20 cellular contexts compared by ENCODE assay signal in the genomic region with DNA sequence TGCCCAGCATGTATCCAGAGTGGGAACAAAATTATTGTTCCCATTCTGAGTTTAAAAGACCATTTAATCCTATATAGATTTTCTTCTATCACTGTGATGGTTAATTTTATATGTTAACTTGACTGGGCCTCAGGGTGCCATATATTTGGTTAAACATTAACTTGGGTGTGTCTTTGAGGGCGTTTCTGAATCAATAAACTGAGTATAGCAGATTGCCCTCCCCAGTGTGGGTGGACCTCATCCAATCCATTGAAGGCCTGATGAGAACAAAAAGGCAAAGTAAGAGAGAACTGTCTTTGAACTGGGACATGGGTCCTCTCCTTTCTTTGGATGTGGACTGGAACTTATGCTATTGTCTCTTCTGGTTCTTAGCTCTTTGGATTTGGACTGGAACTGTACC. TPM values are rescaled to one million over a fixed set of nuclear protein-coding genes. Genes with fewer than 3 reads are reported as not detected.
DNase-seq lines count a peak whose midpoint lies in the region; ATAC-seq, FAIRE-seq and TF ChIP-seq lines count a peak whose summit lies in the region.
"Had no signal": no experiment of that assay in that cellular context is flagged by ENCODE, and none has a peak within 500 bp of the region (broad histone marks: within the 10 kb centered on the region; RNA-seq: fewer than 3 reads in every experiment).

No MANE protein-coding gene starts in this region.

- H3K4me1 Mint-ChIP-seq in activated naive CD8-positive, alpha-beta T cell treated with anti-CD3 and anti-CD28 coated beads for 36 hours: peaks cover 24% of the 10 kb centered on the region
- peaks cover 19% of the 10 kb centered on the region for H3K4me1 Mint-ChIP-seq in activated naive CD8-positive, alpha-beta T cell treated with anti-CD3 and anti-CD28 coated beads, Interleukin-2, amount 50 U/mL, for 24 hours

- H3K36me3 ChIP-seq in PC-3 (ENCODE audit: low read depth, low read length) (peaks cover 45% of the 10 kb centered on the region), HepG2 (replicated peaks in 1 of 2; ENCODE audit: control insufficient read depth in 1 of 2, insufficient read depth in 2 of 2, low read length in 2 of 2) (peaks cover 6 to 36% of the 10 kb centered on the region in 2 experiments), transverse colon (peaks cover 0 to 35% (median 7%) of the 10 kb centered on the region in 4 donors), PC-9 (ENCODE audit: low read depth) (peaks cover 38% of the 10 kb centered on the region)
- H3K36me3 ChIP-seq: prostate gland had no signal

- no peak overlapping the region for H2AFZ ChIP-seq in PC-3 (ENCODE audit: low read length)
- H2AFZ ChIP-seq in HepG2 (ENCODE audit: low read length): no peak overlapping the region
- no peak overlapping the region for H2AFZ ChIP-seq in PC-9

- ATAC-seq in activated naive CD8-positive, alpha-beta T cell treated with anti-CD3 and anti-CD28 coated beads, Interleukin-2, amount 50 U/mL, for 24 hours: no peak
- peak; percentile 39; the same call in 1 of the 2 replicates for ATAC-seq in PC-3
- ATAC-seq in HepG2: peak; percentile 41
- ATAC-seq: activated T-cell treated with anti-CD3 and anti-CD28 coated beads, Interleukin-2, amount 50 U/mL, for 4 hours; left lung had no signal

- POLR2A ChIA-PET in PC-3 (lab: Charles Lee; ENCODE audit: unreplicated experiment) (no interaction called here), HepG2 (lab: Yijun Ruan, JAX) (no interaction called here), PC-9 (lab: Charles Lee; ENCODE audit: unreplicated experiment) (no interaction called here)

- H3K27me3 ChIP-seq in PC-3 (ENCODE audit: low read length) (no peaks in the 10 kb centered on the region), HepG2 (ENCODE audit: control insufficient read depth in 1 of 2, insufficient read depth in 2 of 2, low read length in 2 of 2) (no peaks in the 10 kb centered on the region), transverse colon (no peaks in the 10 kb centered on the region), PC-9 (ENCODE audit: insufficient read depth, low read depth) (no peaks in the 10 kb centered on the region)
- H3K27me3 ChIP-seq: left lung, SJSA1 had no signal

- H3K4me3 ChIP-seq in PC-3 (ENCODE audit: low read length) (no peak overlapping the region), HepG2 (replicated peaks in 1 of 3; ENCODE audit: insufficient read depth in 1 of 3, low read depth in 2 of 3, low read length in 3 of 3) (no peak overlapping the region), transverse colon (no peak overlapping the region), PC-9 (no peak overlapping the region)
- H3K4me3 ChIP-seq: left lung, prostate gland, SJSA1 had no signal

- no peak for FAIRE-seq in HepG2 (lab: Jason Lieb, UNC)

- H3K9me2 ChIP-seq in PC-3 (replicated peaks; ENCODE audit: low read length) (no peaks in the 10 kb centered on the region), PC-9 (ENCODE audit: insufficient read depth) (no peaks in the 10 kb centered on the region)

- no peak overlapping the region for H3K4me2 ChIP-seq in PC-3 (ENCODE audit: low read length)
- no peak overlapping the region for H3K4me2 ChIP-seq in HepG2 (ENCODE audit: low read depth, low read length)
- no peak overlapping the region for H3K4me2 ChIP-seq in PC-9

- no peak for TF ChIP-seq RAD21 in HepG2 (CRISPR knock-in tag; IDR thresholded peaks at IDR 0.05)

- intact Hi-C loops in PC-3 (cut with micrococcal nuclease): loop anchor here (10.0 kb wide), 1 partner anchor 821 kb away; no protein-coding TSS in a partner anchor
- intact Hi-C loops in HepG2 (cut with micrococcal nuclease; ENCODE audit: unreplicated experiment): loop anchor here (5.0 kb wide), 1 partner anchor 1182 kb away; no protein-coding TSS in a partner anchor
- intact Hi-C loops in transverse colon (cut with DNase I; ENCODE audit: low total_unique reads): loop anchor here (10.0 kb wide), 1 partner anchor 551 kb away; no protein-coding TSS in a partner anchor
- intact Hi-C loops in PC-9 (cut with micrococcal nuclease; ENCODE audit: unreplicated experiment): loop anchor here (10.0 kb wide), 1 partner anchor 501 kb away; a partner anchor contains a TSS

- H3K9me3 ChIP-seq in PC-3 (ENCODE audit: low read length) (no peaks in the 10 kb centered on the region), HepG2 (ENCODE audit: low read length) (no peaks in the 10 kb centered on the region), transverse colon (no peaks in the 10 kb centered on the region), PC-9 (ENCODE audit: insufficient read depth, low read depth) (no peaks in the 10 kb centered on the region)
- H3K9me3 ChIP-seq: left lung, prostate gland, SJSA1 had no signal

- CTCF ChIA-PET in PC-3 (lab: Charles Lee) (no interaction called here), HepG2 (lab: Yijun Ruan, JAX; ENCODE audit: low intra/inter-chr PET ratio, low total read pairs) (no interaction called here), PC-9 (lab: Charles Lee) (no interaction called here)

- TF ChIP-seq POLR2A in HepG2 (IDR thresholded peaks at IDR 0.05; ENCODE audit: insufficient read depth in 1 of 2, low read depth in 2 of 2, low read length in 2 of 2): no peak
- TF ChIP-seq POLR2A in transverse colon (IDR thresholded peaks at IDR 0.05): no peak

- H3K27ac Mint-ChIP-seq in activated naive CD8-positive, alpha-beta T cell treated with anti-CD3 and anti-CD28 coated beads for 36 hours: peak overlapping the region; percentile 79
- no peak overlapping the region for H3K27ac Mint-ChIP-seq in activated naive CD8-positive, alpha-beta T cell treated with anti-CD3 and anti-CD28 coated beads, Interleukin-2, amount 50 U/mL, for 24 hours

- H3K79me2 ChIP-seq in PC-3 (ENCODE audit: low read length) (no peaks in the 10 kb centered on the region), HepG2 (ENCODE audit: insufficient read depth, low read length) (no peaks in the 10 kb centered on the region), PC-9 (ENCODE audit: low read depth) (no peaks in the 10 kb centered on the region)

- WGBS in HepG2 (ENCODE audit: low lambda C conversion rate): 3% methylated on average over 1 of the region's 1 CpG
- 38 to 40% methylated on average over 1 of the region's 1 CpG for WGBS in transverse colon (ENCODE audit: low coverage in 1 of 2), 2 donors

- H3K27me3 Mint-ChIP-seq in activated naive CD8-positive, alpha-beta T cell treated with anti-CD3 and anti-CD28 coated beads for 36 hours: no peaks in the 10 kb centered on the region
- no peaks in the 10 kb centered on the region for H3K27me3 Mint-ChIP-seq in activated naive CD8-positive, alpha-beta T cell treated with anti-CD3 and anti-CD28 coated beads, Interleukin-2, amount 50 U/mL, for 24 hours
- H3K27me3 Mint-ChIP-seq: naive B cell had no signal

- no peak for TF ChIP-seq CTCF in PC-3 (conservative IDR thresholded peaks at IDR 0.05; ENCODE audit: low read depth, low read length)
- no peak for TF ChIP-seq CTCF in HepG2 (CRISPR knock-in tag; IDR thresholded peaks at IDR 0.05)
- no peak for TF ChIP-seq CTCF in transverse colon (IDR thresholded peaks at IDR 0.05)
- TF ChIP-seq CTCF in PC-9 (conservative IDR thresholded peaks at IDR 0.05): no peak

- no peaks in the 10 kb centered on the region for H4K20me1 ChIP-seq in PC-3 (ENCODE audit: low read length)
- H4K20me1 ChIP-seq in HepG2 (ENCODE audit: insufficient read depth, low read length): no peaks in the 10 kb centered on the region
- no peaks in the 10 kb centered on the region; the same call in 1 of the 2 replicates for H4K20me1 ChIP-seq in PC-9 (ENCODE audit: insufficient read depth)

- in situ Hi-C loops in HepG2 (cut with HindIII; ENCODE audit: extremely low pct_ligation_motif_present, low pct_unique_long_range_greater_than_20kb) (loop anchor here (10.0 to 25.0 kb wide), 2 partner anchors 291 to 553 kb away; a partner anchor contains a TSS), transverse colon (cut with MboI; ENCODE audit: low pct_ligation_motif_present in 1 of 4, low pct_unique_long_range_greater_than_20kb in 1 of 4, low sequenced_read_pairs in 3 of 4) (loop anchor here (10.0 to 25.0 kb wide), 5 partner anchors 291 to 553 kb away; a partner anchor contains a TSS)

- no peak for DNase-seq in activated naive CD8-positive, alpha-beta T cell treated with anti-CD3 and anti-CD28 coated beads for 36 hours
- no peak for DNase-seq in activated naive CD8-positive, alpha-beta T cell treated with anti-CD3 and anti-CD28 coated beads, Interleukin-2, amount 50 U/mL, for 24 hours
- no peak for DNase-seq in PC-3
- peak; percentile 34 for DNase-seq in HepG2 (ENCODE audit: low spot score)
- peak; percentile 63 for DNase-seq in transverse colon
- no peak for DNase-seq in 8988T
- no peak for DNase-seq in PC-9
- DNase-seq in NCI-H1417 treated with DMSO at 0.1 percent for 48 hours (lab: John Stamatoyannopoulos, UW): no peak
- DNase-seq: activated CD4-positive, alpha-beta T cell treated with anti-CD3 and anti-CD28 coated beads for 4 hours; activated T-cell treated with anti-CD3 and anti-CD28 coated beads, Interleukin-2, amount 50 U/mL, for 4 hours; amniotic stem cell; hypothalamus; IMR-90; left lung; naive B cell; NCI-H524; OCI-M1; stimulated activated CD4-positive, alpha-beta T cell treated with anti-CD3 and anti-CD28 coated beads, Interleukin-12 subunit alpha, Interleukin-12 subunit beta, amount 100 ng/mL, for 4 hours had no signal

- H3K9ac ChIP-seq in PC-3 (ENCODE audit: low read length) (no peak overlapping the region), HepG2 (ENCODE audit: insufficient read depth, low read depth, low read length) (no peak overlapping the region)

- H3F3A ChIP-seq in PC-3 (ENCODE audit: low read length, unreplicated experiment) (no peaks in the 10 kb centered on the region), PC-9 (ENCODE audit: insufficient read depth, low read depth) (peaks cover 5% of the 10 kb centered on the region; the same call in 1 of the 2 replicates)

- H3K4me1 ChIP-seq in PC-3 (ENCODE audit: insufficient read depth, low read length) (0 out of 2 replicates have a peak, but pooled peaks cover 4% of the 10 kb centered on the region), HepG2 (ENCODE audit: insufficient read depth, low read length) (peaks cover 7% of the 10 kb centered on the region; the same call in 1 of the 2 replicates), transverse colon (peaks cover 0 to 34% (median 12%) of the 10 kb centered on the region in 4 donors), PC-9 (replicated peaks; ENCODE audit: insufficient read depth) (no peaks in the 10 kb centered on the region)
- H3K4me1 ChIP-seq: prostate gland, SJSA1 had no signal

- H3K27ac ChIP-seq in PC-3 (ENCODE audit: low read length) (no peak overlapping the region), HepG2 (ENCODE audit: extremely low read length, insufficient read depth, low read length) (no peak overlapping the region), transverse colon (peak overlapping the region; percentile 66 to 81 (median 70)), PC-9 (no peak overlapping the region)
- H3K27ac ChIP-seq: left lung, prostate gland, SJSA1 had no signal

- H3K4me3 Mint-ChIP-seq in activated naive CD8-positive, alpha-beta T cell treated with anti-CD3 and anti-CD28 coated beads for 36 hours: no peak overlapping the region
- H3K4me3 Mint-ChIP-seq in activated naive CD8-positive, alpha-beta T cell treated with anti-CD3 and anti-CD28 coated beads, Interleukin-2, amount 50 U/mL, for 24 hours: no peak overlapping the region
- H3K4me3 Mint-ChIP-seq: activated T-cell treated with anti-CD3 and anti-CD28 coated beads, Interleukin-2, amount 50 U/mL, for 4 hours; naive B cell had no signal

- peaks cover 16% of the 10 kb centered on the region for H3K36me3 Mint-ChIP-seq in activated naive CD8-positive, alpha-beta T cell treated with anti-CD3 and anti-CD28 coated beads for 36 hours
- H3K36me3 Mint-ChIP-seq in activated naive CD8-positive, alpha-beta T cell treated with anti-CD3 and anti-CD28 coated beads, Interleukin-2, amount 50 U/mL, for 24 hours (ENCODE audit: low read depth): peaks cover 46% of the 10 kb centered on the region
- H3K36me3 Mint-ChIP-seq: naive B cell had no signal

- BruUV-seq in PC-3 (replicated peaks; lab: Mats Ljungman, UMichigan) (no TSS peak), HepG2 (replicated peaks; lab: Mats Ljungman, UMichigan) (no TSS peak), PC-9 (replicated peaks; lab: Mats Ljungman, UMichigan) (no TSS peak)

- TF ChIP-seq EP300 in HepG2 (IDR thresholded peaks at IDR 0.05; ENCODE audit: low read depth in 2 of 2, low read length in 2 of 2) (no peak), HepG2 (CRISPR knock-in tag; IDR thresholded peaks at IDR 0.05; ENCODE audit: borderline replicate concordance) (no peak), transverse colon (IDR thresholded peaks at IDR 0.05; ENCODE audit: low read depth) (no peak)

- H3K9me3 Mint-ChIP-seq in activated naive CD8-positive, alpha-beta T cell treated with anti-CD3 and anti-CD28 coated beads for 36 hours: no peaks in the 10 kb centered on the region
- no peaks in the 10 kb centered on the region for H3K9me3 Mint-ChIP-seq in activated naive CD8-positive, alpha-beta T cell treated with anti-CD3 and anti-CD28 coated beads, Interleukin-2, amount 50 U/mL, for 24 hours
- H3K9me3 Mint-ChIP-seq: activated T-cell treated with anti-CD3 and anti-CD28 coated beads, Interleukin-2, amount 50 U/mL, for 4 hours; naive B cell had no signal

RNA-seq across cellular contexts. Expression of a gene that starts 17.3 kb away (rescaled TPM):
- total RNA-seq in activated naive CD8-positive, alpha-beta T cell treated with anti-CD3 and anti-CD28 coated beads for 36 hours: 10 to 100 TPM; 47.6 to 50.1 TPM
- total RNA-seq in PC-3 (2014; rRNA removed): 16.1 and 22.3 TPM in 2 replicates
- 46.6 and 74.0 TPM in 2 replicates for total RNA-seq in HepG2 (2016; rRNA removed; fragmentation: Illumina TruSeq; extraction: Trizol)
- 1.7 and 9.3 TPM in 2 replicates for total RNA-seq in HepG2 (2016; cell fraction: cytosol; rRNA removed; fragmentation: Illumina TruSeq; extraction: Trizol; ENCODE audit: low read depth)
- total RNA-seq in HepG2 (2016; cell fraction: insoluble cytoplasmic fraction; rRNA removed; fragmentation: Illumina TruSeq; extraction: Trizol): 46.5 and 70.7 TPM in 2 replicates
- 11.0 and 11.8 TPM in 2 replicates for total RNA-seq in HepG2 (2016; cell fraction: membrane; rRNA removed; fragmentation: Illumina TruSeq; extraction: Trizol)
- 32.9 and 39.9 TPM in 2 replicates for total RNA-seq in HepG2 (2016; cell fraction: nucleus; rRNA removed; fragmentation: Illumina TruSeq; extraction: Trizol)
- polyA plus RNA-seq in HepG2 (2011; rRNA removed): 6.2 and 8.1 TPM in 2 replicates
- 2.5 and 3.5 TPM in 2 replicates for polyA plus RNA-seq in HepG2 (2011; cell fraction: cytosol; rRNA removed)
- polyA plus RNA-seq in HepG2 (2011; cell fraction: nucleus; rRNA removed): 5.5 and 6.4 TPM in 2 replicates
- 14.5 and 25.6 TPM in 2 replicates for polyA plus RNA-seq in HepG2 (2012)
- 3.0 and 3.2 TPM in 2 replicates for polyA plus RNA-seq in HepG2 (2016; cell fraction: cytosol; fragmentation: Illumina TruSeq; extraction: Trizol; ENCODE audit: low read depth)
- polyA plus RNA-seq in HepG2 (2016; cell fraction: insoluble cytoplasmic fraction; fragmentation: Illumina TruSeq; extraction: Trizol; ENCODE audit: low read depth): 71.0 and 77.1 TPM in 2 replicates
- polyA plus RNA-seq in HepG2 (2016; cell fraction: membrane; fragmentation: Illumina TruSeq; extraction: Trizol; ENCODE audit: low read depth): 3.5 and 5.1 TPM in 2 replicates
- polyA plus RNA-seq in HepG2 (2016; cell fraction: nucleus; fragmentation: Illumina TruSeq; extraction: Trizol; ENCODE audit: insufficient read depth, low read depth): 38.8 and 44.9 TPM in 2 replicates
- 11.8 and 14.9 TPM in 2 replicates for polyA minus RNA-seq in HepG2 (2011; rRNA and poly(A)+ RNA removed; ENCODE audit: low replicate concordance)
- polyA minus RNA-seq in HepG2 (2011; cell fraction: cytosol; rRNA and poly(A)+ RNA removed): 4.2 and 5.5 TPM in 2 replicates
- polyA minus RNA-seq in HepG2 (2011; cell fraction: nucleus; rRNA and poly(A)+ RNA removed): 48.5 and 62.5 TPM in 2 replicates
- total RNA-seq in transverse colon: 100 to 1,000 TPM in 1 of 4 donors, 10 to 100 TPM in 3; 19.3 to 119 (median 23.4) TPM
- total RNA-seq in PC-9 (2021): 14.4 and 18.4 TPM in 2 replicates

RNA-seq across cellular contexts. Expression of a gene that starts 23.3 kb away (rescaled TPM):
- total RNA-seq in activated naive CD8-positive, alpha-beta T cell treated with anti-CD3 and anti-CD28 coated beads for 36 hours: not detected
- total RNA-seq in PC-3 (2014; rRNA removed) (not detected in 2 replicates), HepG2 (2016; rRNA removed; fragmentation: Illumina TruSeq; extraction: Trizol) (not detected in 2 replicates), transverse colon (under 1 TPM in 2 of 4 donors, not detected in 2; 0.16 to 0.41 TPM), PC-9 (2021) (not detected in 2 replicates)
- total RNA-seq in HepG2 (2016; cell fraction: cytosol; rRNA removed; fragmentation: Illumina TruSeq; extraction: Trizol; ENCODE audit: low read depth): not detected in 2 replicates
- total RNA-seq in HepG2 (2016; cell fraction: insoluble cytoplasmic fraction; rRNA removed; fragmentation: Illumina TruSeq; extraction: Trizol): not detected in 2 replicates
- total RNA-seq in HepG2 (2016; cell fraction: membrane; rRNA removed; fragmentation: Illumina TruSeq; extraction: Trizol): not detected in 2 replicates
- total RNA-seq in HepG2 (2016; cell fraction: nucleus; rRNA removed; fragmentation: Illumina TruSeq; extraction: Trizol): not detected in 2 replicates
- polyA plus RNA-seq in HepG2 (2011; rRNA removed): not detected in 2 replicates
- polyA plus RNA-seq in HepG2 (2011; cell fraction: cytosol; rRNA removed): not detected in 2 replicates
- polyA plus RNA-seq in HepG2 (2011; cell fraction: nucleus; rRNA removed): not detected in 2 replicates
- not detected in 2 replicates for polyA plus RNA-seq in HepG2 (2012)
- not detected in 2 replicates for polyA plus RNA-seq in HepG2 (2016; cell fraction: cytosol; fragmentation: Illumina TruSeq; extraction: Trizol; ENCODE audit: low read depth)
- polyA plus RNA-seq in HepG2 (2016; cell fraction: insoluble cytoplasmic fraction; fragmentation: Illumina TruSeq; extraction: Trizol; ENCODE audit: low read depth): not detected in 2 replicates
- not detected in 2 replicates for polyA plus RNA-seq in HepG2 (2016; cell fraction: membrane; fragmentation: Illumina TruSeq; extraction: Trizol; ENCODE audit: low read depth)
- not detected in 2 replicates for polyA plus RNA-seq in HepG2 (2016; cell fraction: nucleus; fragmentation: Illumina TruSeq; extraction: Trizol; ENCODE audit: insufficient read depth, low read depth)
- not detected in 2 replicates for polyA minus RNA-seq in HepG2 (2011; rRNA and poly(A)+ RNA removed; ENCODE audit: low replicate concordance)
- polyA minus RNA-seq in HepG2 (2011; cell fraction: cytosol; rRNA and poly(A)+ RNA removed): not detected in 2 replicates
- polyA minus RNA-seq in HepG2 (2011; cell fraction: nucleus; rRNA and poly(A)+ RNA removed): not detected in 2 replicates
- total RNA-seq: activated T-cell treated with anti-CD3 and anti-CD28 coated beads, Interleukin-2, amount 50 U/mL, for 4 hours; IMR-90; left lung; SJSA1 had no signal
- polyA plus RNA-seq: IMR-90 had no signal

Comparison
In these comparisons a context has a peak if more than half of its experiments do, and no peak if none do; other contexts are left out.
1. DNase-seq: peak in HepG2 (single experiment) and transverse colon (single experiment); none in activated naive CD8-positive, alpha-beta T cell treated with anti-CD3 and anti-CD28 coated beads for 36 hours (single experiment), activated naive CD8-positive, alpha-beta T cell treated with anti-CD3 and anti-CD28 coated beads, Interleukin-2, amount 50 U/mL, for 24 hours (single experiment), PC-3 (single experiment), 8988T (single experiment), PC-9 (0 of 2) and NCI-H1417 treated with DMSO at 0.1 percent for 48 hours (single experiment).
2. H3K27ac ChIP-seq: peak in transverse colon (4 of 4); none in PC-3 (single experiment), HepG2 (single experiment) and PC-9 (single experiment).